In genomic region chr15:22417310-22417709, GRCh38 we compare ENCODE assay signal across 6 cellular contexts. TPM values are rescaled to one million over a fixed set of nuclear protein-coding genes. Genes with fewer than 3 reads are reported as not detected.
"Had no signal": no experiment of that assay in that cellular context is flagged by ENCODE, and none has a peak within 500 bp of the region (broad histone marks: within the 10 kb centered on the region; RNA-seq: fewer than 3 reads in every experiment).

No MANE protein-coding gene starts in this region.

RNA-seq across cellular contexts. Expression of gene GOLGA6L22, which starts 41.4 kb away (rescaled TPM):
- total RNA-seq: LHCN-M2, MCF 10A, OCI-LY7, PC-3, SK-MEL-5 had no signal
- polyA plus RNA-seq: SK-N-SH had no signal
